ENCODE assay signal across 10 cellular contexts in the genomic region with DNA sequence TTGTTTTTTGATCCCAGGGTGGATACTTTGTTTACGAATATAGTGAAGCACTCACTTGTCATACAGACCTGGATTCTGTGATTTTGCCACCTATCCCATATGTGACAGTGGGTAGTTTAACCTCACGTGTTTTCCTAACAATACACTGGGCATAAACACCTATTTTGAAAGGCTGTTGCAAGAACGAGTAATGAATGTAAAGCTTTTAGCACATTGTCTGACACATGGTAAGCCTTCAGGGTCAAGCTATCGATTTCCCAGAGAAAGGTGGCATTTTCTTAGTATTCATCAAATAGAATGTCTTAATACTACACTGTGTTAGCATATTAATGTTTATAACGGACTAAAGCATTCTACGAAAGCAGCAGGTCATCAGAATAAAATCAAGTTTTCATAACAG. TPM values are rescaled to one million over a fixed set of nuclear protein-coding genes. Genes with fewer than 3 reads are reported as not detected.
DNase-seq lines count a peak whose midpoint lies in the region; ATAC-seq and TF ChIP-seq lines count a peak whose summit lies in the region.
"Had no signal": no experiment of that assay in that cellular context is flagged by ENCODE, and none has a peak within 500 bp of the region (broad histone marks: within the 10 kb centered on the region; RNA-seq: fewer than 3 reads in every experiment).

No MANE protein-coding gene starts in this region.

- no peak overlapping the region for H3K4me3 Mint-ChIP-seq in T-helper 17 cell
- H3K4me3 Mint-ChIP-seq in type B pancreatic cell: peak overlapping the region; percentile 97

- DNase-seq in cardiac muscle cell (ENCODE audit: low read depth in 1 of 2, low spot score in 1 of 2): no peak
- no peak for DNase-seq in right cardiac atrium
- no peak for DNase-seq in T-helper 17 cell
- DNase-seq in hepatocyte (ENCODE audit: low spot score): no peak
- no peak for DNase-seq in type B pancreatic cell (ENCODE audit: extremely low spot score, unreplicated experiment)
- DNase-seq in NCI-H187 treated with DMSO at 0.1 percent for 48 hours (lab: John Stamatoyannopoulos, UW): no peak
- no peak for DNase-seq in MG63
- no peak for DNase-seq in SIG-M5 (lab: John Stamatoyannopoulos, UW)
- DNase-seq: effector memory CD4-positive, alpha-beta T cell; NCI-H187 had no signal

- no peaks in the 10 kb centered on the region for H3K9me3 ChIP-seq in cardiac muscle cell (ENCODE audit: low read depth)
- H3K9me3 ChIP-seq in right cardiac atrium (ENCODE audit: control insufficient read depth, low read length): no peaks in the 10 kb centered on the region
- H3K9me3 ChIP-seq in T-helper 17 cell (ENCODE audit: control insufficient read depth, low read length, poor library complexity, severe bottlenecking): no peaks in the 10 kb centered on the region
- H3K9me3 ChIP-seq in hepatocyte (ENCODE audit: low read depth): no peaks in the 10 kb centered on the region
- H3K9me3 ChIP-seq in MG63: no peaks in the 10 kb centered on the region

- H3K4me1 ChIP-seq in cardiac muscle cell (ENCODE audit: low read depth) (peaks cover 12% of the 10 kb centered on the region), right cardiac atrium (ENCODE audit: control insufficient read depth, insufficient read depth, low read length) (no peaks in the 10 kb centered on the region), hepatocyte (ENCODE audit: insufficient read depth) (peaks cover 9% of the 10 kb centered on the region)

- no peak overlapping the region for H2AFZ ChIP-seq in hepatocyte

- H3K4me1 Mint-ChIP-seq in T-helper 17 cell (peaks cover 42% of the 10 kb centered on the region), type B pancreatic cell (ENCODE audit: unreplicated experiment) (peaks cover 33% of the 10 kb centered on the region)

- peak overlapping the region; percentile 79 for H3K4me2 ChIP-seq in hepatocyte

- H3K36me3 ChIP-seq in cardiac muscle cell (peaks cover 4% of the 10 kb centered on the region), hepatocyte (replicated peaks; ENCODE audit: insufficient read depth, low read depth) (no peaks in the 10 kb centered on the region), MG63 (peaks cover 32% of the 10 kb centered on the region)

- no peak for ATAC-seq in right cardiac atrium
- ATAC-seq in T-helper 17 cell: no peak

- TF ChIP-seq CTCF in cardiac muscle cell (IDR thresholded peaks at IDR 0.05; ENCODE audit: low read depth, low read length): no peak
- TF ChIP-seq CTCF in hepatocyte (IDR thresholded peaks at IDR 0.05; ENCODE audit: poor library complexity): no peak
- TF ChIP-seq CTCF in type B pancreatic cell (conservative IDR thresholded peaks at IDR 0.05): no peak

- H3K36me3 Mint-ChIP-seq in T-helper 17 cell (ENCODE audit: low read depth): no peaks in the 10 kb centered on the region
- H3K36me3 Mint-ChIP-seq in type B pancreatic cell: peaks cover 9% of the 10 kb centered on the region

- peaks cover 30% of the 10 kb centered on the region for H4K20me1 ChIP-seq in hepatocyte (ENCODE audit: insufficient read depth, poor library complexity, severe bottlenecking)

- H3K9me3 Mint-ChIP-seq in type B pancreatic cell: peaks cover 4% of the 10 kb centered on the region

- H3K27me3 Mint-ChIP-seq in T-helper 17 cell (no peaks in the 10 kb centered on the region), type B pancreatic cell (no peaks in the 10 kb centered on the region)

- intact Hi-C loops in right cardiac atrium (cut with DNase I): no loop called here

- peak overlapping the region; percentile 95 for H3K4me3 ChIP-seq in cardiac muscle cell
- no peak overlapping the region for H3K4me3 ChIP-seq in right cardiac atrium (ENCODE audit: low read length)
- no peak overlapping the region for H3K4me3 ChIP-seq in hepatocyte
- no peak overlapping the region; the same call in 1 of the 2 replicates for H3K4me3 ChIP-seq in MG63

- peaks cover 86% of the 10 kb centered on the region for H3K79me2 ChIP-seq in hepatocyte

- H3K27ac Mint-ChIP-seq in T-helper 17 cell: peak overlapping the region; percentile 39
- H3K27ac Mint-ChIP-seq in type B pancreatic cell: peak overlapping the region; percentile 95

- no peaks in the 10 kb centered on the region for H3K9me2 ChIP-seq in hepatocyte (replicated peaks; ENCODE audit: insufficient read depth)

- H3K27me3 ChIP-seq in cardiac muscle cell (no peaks in the 10 kb centered on the region), right cardiac atrium (ENCODE audit: control insufficient read depth, insufficient read depth) (no peaks in the 10 kb centered on the region), hepatocyte (no peaks in the 10 kb centered on the region), MG63 (no peaks in the 10 kb centered on the region)

- peak overlapping the region; percentile 99 for H3K27ac ChIP-seq in cardiac muscle cell
- H3K27ac ChIP-seq in right cardiac atrium (ENCODE audit: low read length): no peak overlapping the region
- H3K27ac ChIP-seq in hepatocyte: no peak overlapping the region

- 61% methylated on average over 6 of the region's 6 CpGs for WGBS in right cardiac atrium
- 83% methylated on average over 6 of the region's 6 CpGs for WGBS in hepatocyte (ENCODE audit: low lambda C conversion rate, missing lambda C conversion rate)

RNA-seq across cellular contexts. Expression of a gene that starts 1.9 kb away (rescaled TPM):
- total RNA-seq in cardiac muscle cell (74.8 and 94.6 TPM in 2 replicates), right cardiac atrium (10 to 100 TPM; 48.5 to 60.3 (median 54.1) TPM), T-helper 17 cell (10 to 100 TPM; 66.1 to 68.5 TPM), hepatocyte (80.0 and 121 TPM in 2 replicates), type B pancreatic cell (ENCODE audit: low replicate concordance) (101 and 131 TPM in 2 replicates)
- polyA plus RNA-seq in cardiac muscle cell (112 and 132 TPM in 2 replicates), right cardiac atrium (29.6 TPM), hepatocyte (67.8 and 83.6 TPM in 2 replicates)
- total RNA-seq in MG63 (2014; rRNA removed; shearing (Covaris generic); ENCODE audit: low replicate concordance): 125 and 166 TPM in 2 replicates

RNA-seq across cellular contexts. Expression of a gene that starts 2.0 kb away (rescaled TPM):
- total RNA-seq in cardiac muscle cell: 10.0 and 14.5 TPM in 2 replicates
- polyA plus RNA-seq in cardiac muscle cell: 47.6 and 51.6 TPM in 2 replicates
- 10 to 100 TPM; 21.3 to 35.1 (median 28.2) TPM for total RNA-seq in right cardiac atrium
- polyA plus RNA-seq in right cardiac atrium: 13.4 TPM
- total RNA-seq in T-helper 17 cell: 10 to 100 TPM; 29.4 to 47.2 TPM
- 12.7 and 21.6 TPM in 2 replicates for total RNA-seq in hepatocyte
- 41.4 and 43.0 TPM in 2 replicates for polyA plus RNA-seq in hepatocyte
- total RNA-seq in type B pancreatic cell (ENCODE audit: low replicate concordance): 42.5 and 51.9 TPM in 2 replicates
- total RNA-seq in MG63 (2014; rRNA removed; shearing (Covaris generic); ENCODE audit: low replicate concordance): 76.6 and 108 TPM in 2 replicates

RNA-seq across cellular contexts. Expression of a gene that starts 25.0 kb away (rescaled TPM):
- total RNA-seq in cardiac muscle cell: 0.03 and 0.46 TPM in 2 replicates
- 0.62 TPM in 1 of 2 replicates, not detected in the other for polyA plus RNA-seq in cardiac muscle cell
- total RNA-seq in right cardiac atrium: under 1 TPM; 0.18 to 0.89 (median 0.39) TPM
- 0.50 TPM for polyA plus RNA-seq in right cardiac atrium
- 1 to 10 TPM; 3.0 to 3.5 TPM for total RNA-seq in T-helper 17 cell
- 0.53 and 0.60 TPM in 2 replicates for total RNA-seq in hepatocyte
- polyA plus RNA-seq in hepatocyte: 0.19 TPM in 1 of 2 replicates, not detected in the other
- total RNA-seq in type B pancreatic cell (ENCODE audit: low replicate concordance): 1.5 and 3.7 TPM in 2 replicates
- 65.0 and 71.9 TPM in 2 replicates for total RNA-seq in MG63 (2014; rRNA removed; shearing (Covaris generic); ENCODE audit: low replicate concordance)

RNA-seq across cellular contexts. Expression of a gene that starts 56.5 kb away (rescaled TPM):
- 17.1 and 35.7 TPM in 2 replicates for total RNA-seq in cardiac muscle cell
- polyA plus RNA-seq in cardiac muscle cell: 12.7 and 18.6 TPM in 2 replicates
- total RNA-seq in right cardiac atrium: 10 to 100 TPM; 19.8 to 30.4 (median 22.4) TPM
- 7.0 TPM for polyA plus RNA-seq in right cardiac atrium
- 10 to 100 TPM; 15.5 to 17.9 TPM for total RNA-seq in T-helper 17 cell
- 19.5 and 21.5 TPM in 2 replicates for total RNA-seq in hepatocyte
- polyA plus RNA-seq in hepatocyte: 36.7 and 46.3 TPM in 2 replicates
- 20.9 and 22.2 TPM in 2 replicates for total RNA-seq in type B pancreatic cell (ENCODE audit: low replicate concordance)
- 13.1 and 33.6 TPM in 2 replicates for total RNA-seq in MG63 (2014; rRNA removed; shearing (Covaris generic); ENCODE audit: low replicate concordance)

Comparison
In these comparisons a context has a peak if more than half of its experiments do, and no peak if none do; other contexts are left out.
1. RNA of a gene that starts 25.0 kb away (total RNA-seq): 65.0 to 71.9 TPM in MG63; 1.5 to 3.7 TPM in type B pancreatic cell, 3.0 to 3.5 TPM in T-helper 17 cell, 0.53 to 0.60 TPM in hepatocyte, 0.18 to 0.89 TPM in right cardiac atrium and 0.03 to 0.46 TPM in cardiac muscle cell; every median in the first group is over 10 times any median in the second.